In genomic region chr4:19748470-19748869, GRCh38 we compare ENCODE assay signal across 1 cellular context.
TF ChIP-seq lines count a peak whose summit lies in the region.

No MANE protein-coding gene starts in this region.

TF ChIP-seq in GM23338, 12 proteins besides CTCF, POLR2A, EP300 and RAD21 (continued from another document):
- TF ChIP-seq ZNF462 (CRISPR knock-in tag; IDR thresholded peaks at IDR 0.05) (no peak), REST (IDR thresholded peaks at IDR 0.05; ENCODE audit: unreplicated experiment) (no peak), STAT1 (IDR thresholded peaks at IDR 0.05; ENCODE audit: unreplicated experiment) (no peak), ZNF114 (CRISPR knock-in tag; IDR thresholded peaks at IDR 0.05) (no peak), CREB1 (CRISPR knock-in tag; IDR thresholded peaks at IDR 0.05; ENCODE audit: low read depth) (no peak), POLR2AphosphoS5 (IDR thresholded peaks at IDR 0.05; ENCODE audit: low read depth) (no peak), ZNF331 (CRISPR knock-in tag; IDR thresholded peaks at IDR 0.05; ENCODE audit: low read depth) (no peak)
